ENCODE assay signal across 7 cellular contexts in genomic region chr7:14697684-14698083, GRCh38.
"Had no signal": no experiment of that assay in that cellular context is flagged by ENCODE, and none has a peak within 500 bp of the region (broad histone marks: within the 10 kb centered on the region; RNA-seq: fewer than 3 reads in every experiment).

No MANE protein-coding gene starts in this region.

- DNase-seq: GDM1, GF-D8 had no signal

- FAIRE-seq: GM12878, GM12891, GM12892, GM18507, GM19239 had no signal

- H3K4me3 ChIP-seq: GM12878 had no signal
